8 cellular contexts compared by ENCODE assay signal in genomic region chr3:150544726-150545125, GRCh38. TPM values are rescaled to one million over a fixed set of nuclear protein-coding genes. Genes with fewer than 3 reads are reported as not detected.
DNase-seq lines count a peak whose midpoint lies in the region; ATAC-seq and TF ChIP-seq lines count a peak whose summit lies in the region.

No MANE protein-coding gene starts in this region.

- peak overlapping the region; percentile 85 for H3K4me2 ChIP-seq in OCI-LY1 (ENCODE audit: low read length)

- no peaks in the 10 kb centered on the region for H3K9me3 Mint-ChIP-seq in endodermal cell

- peaks cover 53% of the 10 kb centered on the region for H3K36me3 ChIP-seq in OCI-LY1 (ENCODE audit: insufficient read depth, low read length)
- H3K36me3 ChIP-seq in endodermal cell (ENCODE audit: control insufficient read depth, insufficient read depth, low read length): peaks cover 47% of the 10 kb centered on the region
- H3K36me3 ChIP-seq in prostate gland: no peaks in the 10 kb centered on the region

- TF ChIP-seq POLR2A in prostate gland (IDR thresholded peaks at IDR 0.05): no peak

- H3K4me1 Mint-ChIP-seq in endodermal cell: peaks cover 19% of the 10 kb centered on the region

- H3K27me3 Mint-ChIP-seq in endodermal cell (ENCODE audit: insufficient read depth): no peaks in the 10 kb centered on the region

- peak overlapping the region; percentile 29 for H3K27ac Mint-ChIP-seq in endodermal cell

- no peaks in the 10 kb centered on the region for H3K27me3 ChIP-seq in OCI-LY1 (ENCODE audit: insufficient read depth, low read length)
- no peaks in the 10 kb centered on the region for H3K27me3 ChIP-seq in endodermal cell (ENCODE audit: control insufficient read depth, insufficient read depth, low read length, poor library complexity, severe bottlenecking)
- no peaks in the 10 kb centered on the region for H3K27me3 ChIP-seq in prostate gland (replicated peaks; ENCODE audit: insufficient read depth)

- H3K4me3 ChIP-seq in OCI-LY1 (ENCODE audit: low read depth, low read length, poor library complexity, severe bottlenecking): peak overlapping the region; percentile 89
- H3K4me3 ChIP-seq in endodermal cell (ENCODE audit: low read length): peak overlapping the region; percentile 98
- peak overlapping the region; percentile 84 to 91 for H3K4me3 ChIP-seq in prostate gland

- intact Hi-C loops in prostate gland (cut with DNase I): loop anchor here (2.0 to 5.0 kb wide), 4 partner anchors 58 to 218 kb away; partner anchors contain the start of genes ERICH6, SELENOT and SIAH2

- no peaks in the 10 kb centered on the region for H4K20me1 ChIP-seq in OCI-LY1 (ENCODE audit: insufficient read depth, low read length)

- no peaks in the 10 kb centered on the region for H3K9me2 ChIP-seq in OCI-LY1 (ENCODE audit: low read depth, low read length)

- H3K36me3 Mint-ChIP-seq in endodermal cell (ENCODE audit: low read depth): peaks cover 20% of the 10 kb centered on the region

- peak; percentile 12 for DNase-seq in EL
- DNase-seq in endodermal cell: no peak
- no peak for DNase-seq in prostate gland (ENCODE audit: low spot score)
- no peak for DNase-seq in glomerular visceral epithelial cell (ENCODE audit: extremely low spot score)
- no peak for DNase-seq in AG08395 (ENCODE audit: low spot score)
- DNase-seq in activated CD8-positive, alpha-beta memory T cell treated with anti-CD3 and anti-CD28 coated beads, Interleukin-2, amount 50 U/mL, for 4 hours: no peak

- TF ChIP-seq CTCF in OCI-LY1 (IDR thresholded peaks at IDR 0.05; ENCODE audit: low read length) (no peak), endodermal cell (conservative IDR thresholded peaks at IDR 0.05) (no peak), prostate gland (IDR thresholded peaks at IDR 0.05) (no peak)

- peaks cover 38% of the 10 kb centered on the region for H3K4me1 ChIP-seq in OCI-LY1 (ENCODE audit: insufficient read depth, low read length, severe bottlenecking)
- H3K4me1 ChIP-seq in endodermal cell (ENCODE audit: control insufficient read depth, insufficient read depth, low read length): no peaks in the 10 kb centered on the region
- peaks cover 4% of the 10 kb centered on the region for H3K4me1 ChIP-seq in prostate gland (replicated peaks)

- no peak for ATAC-seq in HG03045 (IDR thresholded peaks at IDR 0.05; ENCODE audit: unreplicated experiment)

- H3K9me3 ChIP-seq in OCI-LY1 (ENCODE audit: low read length) (no peaks in the 10 kb centered on the region), endodermal cell (ENCODE audit: control insufficient read depth, low read length) (no peaks in the 10 kb centered on the region), prostate gland (no peaks in the 10 kb centered on the region)

- H3K9ac ChIP-seq in OCI-LY1 (ENCODE audit: low read length): peak overlapping the region; percentile 82
- peak overlapping the region; percentile 93 for H3K9ac ChIP-seq in endodermal cell (ENCODE audit: extremely low read depth, low read length, poor library complexity, severe bottlenecking)

- H3F3A ChIP-seq in OCI-LY1 (ENCODE audit: insufficient read depth, low read length): no peaks in the 10 kb centered on the region; the same call in 1 of the 2 replicates

- H3K79me2 ChIP-seq in OCI-LY1 (ENCODE audit: insufficient read depth, low read length): peaks cover 60% of the 10 kb centered on the region

- WGBS in endodermal cell (ENCODE audit: insufficient coverage in 1 of 2, insufficient read length in 1 of 2), 2 experiments: no CpG with 5 or more reads among the region's 1 CpG
- 0% methylated on average over 1 of the region's 1 CpG for WGBS in prostate gland

- H3K27ac ChIP-seq in OCI-LY1 (ENCODE audit: low read depth, low read length, poor library complexity, severe bottlenecking) (no peak overlapping the region), endodermal cell (ENCODE audit: low read depth, low read length) (no peak overlapping the region), prostate gland (peak overlapping the region; percentile 95 to 98)

- H2AFZ ChIP-seq in OCI-LY1 (ENCODE audit: low read length): no peak overlapping the region

- H3K4me3 Mint-ChIP-seq in endodermal cell: peak overlapping the region; percentile 94

RNA-seq across cellular contexts. Expression of gene SERP1, which starts 1.6 kb away (rescaled TPM):
- total RNA-seq in endodermal cell: 10 to 100 TPM; 78.4 to 81.8 TPM
- 87.7 TPM for polyA plus RNA-seq in endodermal cell (2013, experiment 1 of 2)
- polyA plus RNA-seq in endodermal cell (2013, experiment 2 of 2): 78.9 TPM
- total RNA-seq in prostate gland: 100 to 1,000 TPM; 304 to 473 TPM

RNA-seq across cellular contexts. Expression of gene EIF2A, which starts 1.9 kb away (rescaled TPM):
- total RNA-seq in endodermal cell (10 to 100 TPM; 63.5 to 63.7 TPM), prostate gland (100 to 1,000 TPM in 1 of 2 donors, 10 to 100 TPM in 1; 71.9 to 141 TPM)
- polyA plus RNA-seq in endodermal cell (2013, experiment 1 of 2): 98.8 TPM
- 89.7 TPM for polyA plus RNA-seq in endodermal cell (2013, experiment 2 of 2)

RNA-seq across cellular contexts. Expression of gene SELENOT, which starts 58.4 kb away (rescaled TPM):
- total RNA-seq in endodermal cell (10 to 100 TPM; 70.8 to 75.9 TPM), prostate gland (100 to 1,000 TPM; 123 to 126 TPM)
- 101 TPM for polyA plus RNA-seq in endodermal cell (2013, experiment 1 of 2)
- polyA plus RNA-seq in endodermal cell (2013, experiment 2 of 2): 96.7 TPM

Comparison
In these comparisons a context has a peak if more than half of its experiments do, and no peak if none do; other contexts are left out.
1. H3K27ac ChIP-seq: peak in prostate gland (2 of 2); none in OCI-LY1 (single experiment) and endodermal cell (single experiment).
2. Peak in every context shown above with its lines, with median percentiles within 50 percentile points of each other: H3K4me3 ChIP-seq.